In genomic region chr2:24238158-24238557, GRCh38 we compare ENCODE assay signal across 24 cellular contexts.
DNase-seq lines count a peak whose midpoint lies in the region; FAIRE-seq and TF ChIP-seq lines count a peak whose summit lies in the region.
"Had no signal": no experiment of that assay in that cellular context is flagged by ENCODE, and none has a peak within 500 bp of the region (broad histone marks: within the 10 kb centered on the region; RNA-seq: fewer than 3 reads in every experiment).

No MANE protein-coding gene starts in this region.

- no peak for TF ChIP-seq POLR2A in H54 (IDR thresholded peaks at IDR 0.05; ENCODE audit: low read depth, low read length)

- no peak for DNase-seq in H54 (ENCODE audit: insufficient read length, low spot score)
- DNase-seq in NCI-H1436 (lab: John Stamatoyannopoulos, UW), result peak; percentile 65
- peak; percentile 73 for DNase-seq in NCI-H510A (lab: John Stamatoyannopoulos, UW)
- DNase-seq in dermis blood vessel endothelial cell, result peak; percentile 14
- DNase-seq in MV-4-11 (lab: John Stamatoyannopoulos, UW), result no peak
- DNase-seq in HT-29 (ENCODE audit: low spot score), result no peak
- DNase-seq in activated gamma-delta T cell treated with Interleukin-2 at 50 U/mL for 16 hours, result no peak
- DNase-seq: activated CD4-positive, alpha-beta memory T cell treated with anti-CD3 and anti-CD28 coated beads, Interleukin-2, amount 10 ng/mL, durations not matched to agents 7 days and 5 days; activated naive CD4-positive, alpha-beta T cell treated with Interleukin-2 at 50 U/mL for 16 hours; activated T-cell treated with anti-CD3 and anti-CD28 coated beads, Interleukin-2, amount 50 U/mL, for 1 hour; AML-193; aorta; central memory CD4-positive, alpha-beta T cell; gastrocnemius medialis; GF-D8; H7; naive thymus-derived CD8-positive, alpha-beta T cell; NCI-H2227 treated with DMSO at 0.1 percent for 48 hours; OCI-M1; pancreas; stimulated activated naive CD4-positive, alpha-beta T cell treated with Interleukin-2 at 50 U/mL for 16 hours; tibial artery had no signal

- FAIRE-seq in H54 (lab: Jason Lieb, UNC), result peak; percentile 79
- FAIRE-seq: GM12878, GM19239, pancreas had no signal

Comparison
In these comparisons a context has a peak if more than half of its experiments do, and no peak if none do; other contexts are left out.
1. DNase-seq: peak in NCI-H1436 (single experiment), NCI-H510A (single experiment) and dermis blood vessel endothelial cell (single experiment); none in H54 (single experiment), MV-4-11 (single experiment), HT-29 (single experiment) and activated gamma-delta T cell treated with Interleukin-2 at 50 U/mL for 16 hours (single experiment).